Comparison of ENCODE assay signal across 15 cellular contexts in genomic region chr2:102129082-102129481, GRCh38. TPM values are rescaled to one million over a fixed set of nuclear protein-coding genes. Genes with fewer than 3 reads are reported as not detected.
DNase-seq lines count a peak whose midpoint lies in the region; ATAC-seq and TF ChIP-seq lines count a peak whose summit lies in the region.
"Had no signal": no experiment of that assay in that cellular context is flagged by ENCODE, and none has a peak within 500 bp of the region (broad histone marks: within the 10 kb centered on the region; RNA-seq: fewer than 3 reads in every experiment).

No MANE protein-coding gene starts in this region.

- H3K27me3 Mint-ChIP-seq in activated T-helper 17 cell treated with anti-CD3 and anti-CD28 coated beads, Interleukin-2, amount 50 U/mL, for 72 hours, result no peaks in the 10 kb centered on the region
- H3K27me3 Mint-ChIP-seq in H9 (ENCODE audit: low read depth), result no peaks in the 10 kb centered on the region; the same call in none of the 2 replicates
- H3K27me3 Mint-ChIP-seq: CD4-positive, alpha-beta T cell had no signal

- in situ Hi-C loops in GM23248 (cut with MboI), result loop anchor here (25.0 kb wide), 1 partner anchor 92 kb away; no protein-coding TSS in a partner anchor

- no peaks in the 10 kb centered on the region for H3K9me3 ChIP-seq in GM23248 (ENCODE audit: low read depth)
- H3K9me3 ChIP-seq in mesenchymal stem cell (ENCODE audit: control insufficient read depth, low read length), result no peaks in the 10 kb centered on the region
- H3K9me3 ChIP-seq in H9 (ENCODE audit: control insufficient read depth, low read depth, low read length), result no peaks in the 10 kb centered on the region
- H3K9me3 ChIP-seq: Caco-2, HAP-1 had no signal

- H3K9ac ChIP-seq in GM23248, result no peak overlapping the region
- H3K9ac ChIP-seq in mesenchymal stem cell (ENCODE audit: low read length), result peak overlapping the region; percentile 87
- H3K9ac ChIP-seq in H9 (ENCODE audit: extremely low read depth, insufficient read length, low read length), result no peak overlapping the region
- H3K9ac ChIP-seq: KMS-11 had no signal

- 97 to 100% methylated on average over 1 of the region's 1 CpG for WGBS in GM23248 (ENCODE audit: low coverage in 1 of 2, low lambda C conversion rate in 2 of 2, missing lambda C conversion rate in 2 of 2), 2 experiments
- WGBS in mesenchymal stem cell, result 100% methylated on average over 1 of the region's 1 CpG
- no CpG with 5 or more reads among the region's 1 CpG for WGBS in H9 (ENCODE audit: extremely low coverage, insufficient read length, low lambda C conversion rate)

- H3K27ac Mint-ChIP-seq in activated T-helper 17 cell treated with anti-CD3 and anti-CD28 coated beads, Interleukin-2, amount 50 U/mL, for 72 hours, result peak overlapping the region; percentile 83
- no peak overlapping the region for H3K27ac Mint-ChIP-seq in H9
- H3K27ac Mint-ChIP-seq: CD4-positive, alpha-beta T cell had no signal

- H3K4me3 Mint-ChIP-seq in activated T-helper 17 cell treated with anti-CD3 and anti-CD28 coated beads, Interleukin-2, amount 50 U/mL, for 72 hours, result peak overlapping the region; percentile 46
- no peak overlapping the region for H3K4me3 Mint-ChIP-seq in H9
- H3K4me3 Mint-ChIP-seq: CD4-positive, alpha-beta T cell had no signal

- no peak overlapping the region for H2BK20ac ChIP-seq in H9 (ENCODE audit: low read depth, low read length, poor library complexity, severe bottlenecking)

- H3K36me3 Mint-ChIP-seq in activated T-helper 17 cell treated with anti-CD3 and anti-CD28 coated beads, Interleukin-2, amount 50 U/mL, for 72 hours (ENCODE audit: low read depth), result peaks cover 44% of the 10 kb centered on the region
- H3K36me3 Mint-ChIP-seq in H9 (ENCODE audit: insufficient read depth in 1 of 3, low read depth in 3 of 3), result no peaks in the 10 kb centered on the region

- H4K91ac ChIP-seq in mesenchymal stem cell (ENCODE audit: low read length) (no peak overlapping the region), H9 (ENCODE audit: insufficient read length, low read depth, low read length) (no peak overlapping the region)

- H3K56ac ChIP-seq in H9 (ENCODE audit: insufficient read length, low read depth, low read length), result no peak overlapping the region

- H3T11ph ChIP-seq in H9 (ENCODE audit: low read length), result no peak overlapping the region

- no peak overlapping the region for H3K23ac ChIP-seq in mesenchymal stem cell (ENCODE audit: low read length in 2 of 2)
- no peak overlapping the region for H3K23ac ChIP-seq in H9 (ENCODE audit: insufficient read length, low read depth, low read length)

- H3K4me1 Mint-ChIP-seq in activated T-helper 17 cell treated with anti-CD3 and anti-CD28 coated beads, Interleukin-2, amount 50 U/mL, for 72 hours, result peaks cover 33% of the 10 kb centered on the region
- no peaks in the 10 kb centered on the region for H3K4me1 Mint-ChIP-seq in H9

- peak overlapping the region; percentile 94 for H3K27ac ChIP-seq in ACC112 (ENCODE audit: low read depth, low read length)
- peak overlapping the region; percentile 88 for H3K27ac ChIP-seq in GM23248
- H3K27ac ChIP-seq in mesenchymal stem cell (ENCODE audit: low read length, poor library complexity, severe bottlenecking), result no peak overlapping the region
- no peak overlapping the region for H3K27ac ChIP-seq in H9 (ENCODE audit: insufficient read length, low read depth, low read length)
- H3K27ac ChIP-seq: C4-2B, KMS-11 had no signal

- H3K36me3 ChIP-seq in ACC112 (ENCODE audit: insufficient read depth, low read length) (peaks cover 25% of the 10 kb centered on the region), GM23248 (ENCODE audit: low read depth) (no peaks in the 10 kb centered on the region), mesenchymal stem cell (ENCODE audit: control insufficient read depth in 1 of 2, insufficient read depth in 2 of 2, low read depth in 1 of 2, low read length in 2 of 2) (peaks cover 0 to 5% of the 10 kb centered on the region in 2 experiments)
- H3K36me3 ChIP-seq: HAP-1 had no signal

- H3K23me2 ChIP-seq in H9 (ENCODE audit: insufficient read length, low read depth, low read length, poor library complexity, severe bottlenecking), result no peaks in the 10 kb centered on the region

- no peaks in the 10 kb centered on the region for H3K9me2 ChIP-seq in GM23248 (ENCODE audit: insufficient read depth)

- H3K9me3 Mint-ChIP-seq in activated T-helper 17 cell treated with anti-CD3 and anti-CD28 coated beads, Interleukin-2, amount 50 U/mL, for 72 hours, result peaks cover 10% of the 10 kb centered on the region
- H3K9me3 Mint-ChIP-seq in H9, result no peaks in the 10 kb centered on the region

- H4K8ac ChIP-seq in mesenchymal stem cell (ENCODE audit: low read length) (peak overlapping the region; percentile 37), H9 (replicated peaks; ENCODE audit: insufficient read length, low read depth, low read length) (no peak overlapping the region)

- peaks cover 55% of the 10 kb centered on the region for H3K4me1 ChIP-seq in ACC112 (ENCODE audit: control insufficient read depth, insufficient read depth, low read length, unreplicated experiment)
- peaks cover 46% of the 10 kb centered on the region for H3K4me1 ChIP-seq in GM23248 (ENCODE audit: insufficient read depth)
- no peaks in the 10 kb centered on the region for H3K4me1 ChIP-seq in mesenchymal stem cell (ENCODE audit: control insufficient read depth, insufficient read depth, low read depth, low read length)
- no peaks in the 10 kb centered on the region for H3K4me1 ChIP-seq in H9 (ENCODE audit: insufficient read depth, low read length)
- H3K4me1 ChIP-seq: Caco-2, HAP-1 had no signal

- H2BK12ac ChIP-seq in mesenchymal stem cell (ENCODE audit: low read length in 2 of 2) (peak overlapping the region in 1 of 2 experiments; percentile 95), H9 (ENCODE audit: insufficient read length, low read depth, low read length) (no peak overlapping the region)

- peaks cover 74% of the 10 kb centered on the region for H3K79me2 ChIP-seq in ACC112 (ENCODE audit: control insufficient read depth, insufficient read depth, low read length, unreplicated experiment)
- H3K79me2 ChIP-seq in GM23248 (ENCODE audit: insufficient read depth), result peaks cover 73% of the 10 kb centered on the region
- no peaks in the 10 kb centered on the region for H3K79me2 ChIP-seq in H9 (ENCODE audit: insufficient read depth, low read length)

- H3K14ac ChIP-seq in mesenchymal stem cell (ENCODE audit: low read length in 2 of 2), result no peak overlapping the region
- no peak overlapping the region for H3K14ac ChIP-seq in H9 (ENCODE audit: insufficient read depth, low read length)

- no peaks in the 10 kb centered on the region for H3K79me1 ChIP-seq in mesenchymal stem cell (replicated peaks; ENCODE audit: low read length, poor library complexity, severe bottlenecking)
- H3K79me1 ChIP-seq in H9 (ENCODE audit: insufficient read depth, low read depth, low read length, poor library complexity, severe bottlenecking), result no peaks in the 10 kb centered on the region

- no peak overlapping the region for H4K5ac ChIP-seq in H9 (ENCODE audit: insufficient read length, low read depth, low read length)

- H2BK120ac ChIP-seq in mesenchymal stem cell (ENCODE audit: low read depth, low read length) (no peak overlapping the region), H9 (ENCODE audit: low read depth, low read length, poor library complexity, severe bottlenecking) (no peak overlapping the region)

- TF ChIP-seq CTCF in H9 (conservative IDR thresholded peaks at IDR 0.05), result no peak

- H2BK5ac ChIP-seq in mesenchymal stem cell (ENCODE audit: low read depth, low read length, poor library complexity, severe bottlenecking) (no peak overlapping the region), H9 (ENCODE audit: insufficient read length, low read length) (no peak overlapping the region)

- H3K4me3 ChIP-seq in ACC112 (ENCODE audit: low read depth, low read length) (no peak overlapping the region), GM23248 (no peak overlapping the region), mesenchymal stem cell (ENCODE audit: insufficient read depth in 1 of 2, low read depth in 1 of 2, low read length in 2 of 2) (no peak overlapping the region)
- H3K4me3 ChIP-seq: HAP-1 had no signal

- H2AK5ac ChIP-seq in mesenchymal stem cell (ENCODE audit: low read length, severe bottlenecking), result peak overlapping the region; percentile 58
- no peak overlapping the region for H2AK5ac ChIP-seq in H9 (ENCODE audit: insufficient read length, low read length)

- H3K4ac ChIP-seq in mesenchymal stem cell (ENCODE audit: low read depth in 1 of 2, low read length in 2 of 2) (no peak overlapping the region), H9 (ENCODE audit: low read depth, low read length) (no peak overlapping the region)

- H2BK15ac ChIP-seq in mesenchymal stem cell (ENCODE audit: low read depth, poor library complexity, severe bottlenecking), result peak overlapping the region; percentile 99
- no peak overlapping the region for H2BK15ac ChIP-seq in H9 (ENCODE audit: low read depth, low read length)

- H3K27me3 ChIP-seq in ACC112 (ENCODE audit: insufficient read depth, low read length) (no peaks in the 10 kb centered on the region), GM23248 (replicated peaks; ENCODE audit: insufficient read depth) (no peaks in the 10 kb centered on the region), mesenchymal stem cell (ENCODE audit: control insufficient read depth in 1 of 2, insufficient read depth in 1 of 2, low read length in 2 of 2) (no peaks in the 10 kb centered on the region), H9 (ENCODE audit: insufficient read depth, low read length) (no peaks in the 10 kb centered on the region)

- H3K4me2 ChIP-seq in GM23248 (ENCODE audit: unreplicated experiment) (no peak overlapping the region), mesenchymal stem cell (ENCODE audit: low read length, poor library complexity, severe bottlenecking) (no peak overlapping the region), H9 (ENCODE audit: insufficient read depth, insufficient read length, low read length) (no peak overlapping the region)
- H3K4me2 ChIP-seq: KMS-11 had no signal

- peak overlapping the region; percentile 67 to 73 for H3K18ac ChIP-seq in mesenchymal stem cell (ENCODE audit: low read depth in 1 of 2, low read length in 2 of 2)
- no peak overlapping the region for H3K18ac ChIP-seq in H9 (ENCODE audit: insufficient read length, low read depth, low read length)

- H2AFZ ChIP-seq in ACC112 (ENCODE audit: low read length, unreplicated experiment) (no peak overlapping the region), GM23248 (no peak overlapping the region), mesenchymal stem cell (ENCODE audit: low read depth, low read length) (no peak overlapping the region), H9 (ENCODE audit: low read length) (no peak overlapping the region)

- ATAC-seq in activated T-helper 17 cell treated with anti-CD3 and anti-CD28 coated beads, Interleukin-2, amount 50 U/mL, for 72 hours (replicated peaks), result no peak
- ATAC-seq in HG02981 (IDR thresholded peaks at IDR 0.05; ENCODE audit: unreplicated experiment), result no peak

- DNase-seq in GM23248, result no peak
- DNase-seq in mesenchymal stem cell, result no peak
- no peak for DNase-seq in NCI-H446 (lab: John Stamatoyannopoulos, UW)
- DNase-seq in H9, result no peak
- DNase-seq: AML-193; Caco-2; CD4-positive, alpha-beta T cell; GDM1 had no signal

- H4K20me1 ChIP-seq in GM23248 (ENCODE audit: insufficient read depth) (no peaks in the 10 kb centered on the region), H9 (ENCODE audit: control insufficient read depth, insufficient read depth, insufficient read length) (no peaks in the 10 kb centered on the region)

- H3F3A ChIP-seq in GM23248 (ENCODE audit: insufficient read depth), result peaks cover 48% of the 10 kb centered on the region

RNA-seq across cellular contexts. Expression of gene IL1R1, which starts 13.5 kb away (rescaled TPM):
- total RNA-seq in GM23248 (2014; rRNA removed; shearing (Covaris generic)), result 87.9 and 93.5 TPM in 2 replicates
- polyA plus RNA-seq in GM23248 (2016; fragmentation: Nextera tagmentation; extraction: Ambion mirVana), result 75.4 and 78.5 TPM in 2 replicates
- total RNA-seq in activated T-helper 17 cell treated with anti-CD3 and anti-CD28 coated beads, Interleukin-2, amount 50 U/mL, for 72 hours, result 10 to 100 TPM; 41.7 to 68.1 TPM
- 378 TPM for polyA plus RNA-seq in mesenchymal stem cell (2013, experiment 1 of 2)
- 388 TPM for polyA plus RNA-seq in mesenchymal stem cell (2013, experiment 2 of 2)
- 0.39 and 0.46 TPM in 2 replicates for total RNA-seq in H9 (2021)

RNA-seq across cellular contexts. Expression of gene IL1RL2, which starts 57.7 kb away (rescaled TPM):
- total RNA-seq in GM23248 (2014; rRNA removed; shearing (Covaris generic)), result 2.3 and 2.9 TPM in 2 replicates
- polyA plus RNA-seq in GM23248 (2016; fragmentation: Nextera tagmentation; extraction: Ambion mirVana), result 1.2 and 2.0 TPM in 2 replicates
- 1 to 10 TPM in 1 of 2 donors, under 1 TPM in 1; 0.41 to 2.7 TPM for total RNA-seq in activated T-helper 17 cell treated with anti-CD3 and anti-CD28 coated beads, Interleukin-2, amount 50 U/mL, for 72 hours
- polyA plus RNA-seq in mesenchymal stem cell (2013, experiment 1 of 2), result 0.06 TPM
- polyA plus RNA-seq in mesenchymal stem cell (2013, experiment 2 of 2), result 0.12 TPM
- not detected in 2 replicates for total RNA-seq in H9 (2021)
- total RNA-seq: Caco-2; CD4-positive, alpha-beta T cell; H1 had no signal
- polyA plus RNA-seq: H1 had no signal

Comparison
In these comparisons a context has a peak if more than half of its experiments do, and no peak if none do; other contexts are left out.
1. H3K27ac ChIP-seq: peak in ACC112 (single experiment) and GM23248 (single experiment); none in mesenchymal stem cell (single experiment) and H9 (single experiment).
2. RNA of gene IL1R1, which starts 13.5 kb away (total RNA-seq): 87.9 to 93.5 TPM in GM23248 and 41.7 to 68.1 TPM in activated T-helper 17 cell treated with anti-CD3 and anti-CD28 coated beads, Interleukin-2, amount 50 U/mL, for 72 hours; 0.39 to 0.46 TPM in H9; every median in the first group is over 10 times any median in the second.